ENCODE assay signal across 19 cellular contexts in genomic region chr17:21460358-21460757, GRCh38.
DNase-seq lines count a peak whose midpoint lies in the region; ATAC-seq, FAIRE-seq and TF ChIP-seq lines count a peak whose summit lies in the region.
"Had no signal": no experiment of that assay in that cellular context is flagged by ENCODE, and none has a peak within 500 bp of the region (broad histone marks: within the 10 kb centered on the region; RNA-seq: fewer than 3 reads in every experiment).

No MANE protein-coding gene starts in this region.

- H3K4me3 ChIP-seq in liver (ENCODE audit: low read depth in 1 of 3, low read length in 3 of 3) (no peak overlapping the region), right lobe of liver (no peak overlapping the region), choroid plexus epithelial cell (ENCODE audit: low read depth, low read length) (no peak overlapping the region), kidney (ENCODE audit: low read length in 2 of 2) (no peak overlapping the region), body of pancreas (no peak overlapping the region), Caco-2 (ENCODE audit: low read depth, low read length) (no peak overlapping the region)
- H3K4me3 ChIP-seq: coronary artery, thoracic aorta had no signal

- H3K4me3 Mint-ChIP-seq in Caco-2 (ENCODE audit: unreplicated experiment), result no peak overlapping the region
- H3K4me3 Mint-ChIP-seq: CD4-positive, CD25-positive, alpha-beta regulatory T cell; natural killer cell had no signal

- H3K9me3 ChIP-seq in liver (ENCODE audit: control insufficient read depth in 4 of 4, low read length in 3 of 4) (no peaks in the 10 kb centered on the region), right lobe of liver (no peaks in the 10 kb centered on the region), kidney (ENCODE audit: control insufficient read depth in 1 of 2, low read length in 2 of 2) (no peaks in the 10 kb centered on the region), body of pancreas (no peaks in the 10 kb centered on the region), Caco-2 (no peaks in the 10 kb centered on the region)
- H3K9me3 ChIP-seq: thoracic aorta had no signal

- POLR2A ChIA-PET in Caco-2 (lab: Charles Lee), result no interaction called here

- no peaks in the 10 kb centered on the region for H3K36me3 ChIP-seq in liver (ENCODE audit: control insufficient read depth in 4 of 4, insufficient read depth in 3 of 4, low read depth in 1 of 4, low read length in 3 of 4)
- H3K36me3 ChIP-seq in right lobe of liver, result no peaks in the 10 kb centered on the region
- H3K36me3 ChIP-seq in kidney (ENCODE audit: control insufficient read depth in 1 of 2, insufficient read depth in 2 of 2, low read length in 2 of 2), result no peaks in the 10 kb centered on the region
- H3K36me3 ChIP-seq in body of pancreas (replicated peaks in 1 of 2; ENCODE audit: insufficient read depth in 1 of 2, low read depth in 2 of 2), result no peaks in the 10 kb centered on the region
- H3K36me3 ChIP-seq in Caco-2 (ENCODE audit: control insufficient read depth, insufficient read depth, low read length), result no peaks in the 10 kb centered on the region
- H3K36me3 ChIP-seq: thoracic aorta had no signal

- H3K27ac Mint-ChIP-seq in Caco-2 (ENCODE audit: unreplicated experiment), result no peak overlapping the region
- H3K27ac Mint-ChIP-seq: CD4-positive, CD25-positive, alpha-beta regulatory T cell; natural killer cell had no signal

- WGBS in liver, result 55% methylated on average over 6 of the region's 6 CpGs
- 40% methylated on average over 6 of the region's 6 CpGs for WGBS in right lobe of liver (ENCODE audit: insufficient coverage, low coverage, low lambda C conversion rate, missing lambda C conversion rate)
- 37 to 39% methylated on average over 6 of the region's 6 CpGs for WGBS in body of pancreas, 2 donors

- H3K9ac ChIP-seq in liver (ENCODE audit: low read depth in 1 of 2, low read length in 2 of 2), result no peak overlapping the region
- H3K9ac ChIP-seq in kidney (ENCODE audit: low read length in 2 of 2), result no peak overlapping the region

- TF ChIP-seq RAD21 in liver (IDR thresholded peaks at IDR 0.05), result no peak

- no peaks in the 10 kb centered on the region for H3K9me3 Mint-ChIP-seq in Caco-2 (ENCODE audit: unreplicated experiment)
- H3K9me3 Mint-ChIP-seq: natural killer cell had no signal

- FAIRE-seq in kidney (lab: Jason Lieb, UNC), result peak; percentile 25
- FAIRE-seq: A204.1 had no signal

- H3K4me1 ChIP-seq in liver (ENCODE audit: control insufficient read depth in 4 of 4, insufficient read depth in 4 of 4, low read length in 3 of 4) (peaks cover 0 to 6% (median 0%) of the 10 kb centered on the region in 4 donors), right lobe of liver (no peaks in the 10 kb centered on the region), kidney (ENCODE audit: control insufficient read depth in 1 of 2, insufficient read depth in 1 of 2, low read depth in 1 of 2, low read length in 2 of 2) (peaks cover 0 to 5% of the 10 kb centered on the region in 2 donors), body of pancreas (no peaks in the 10 kb centered on the region), Caco-2 (no peaks in the 10 kb centered on the region)

- DNase-seq in right lobe of liver, result no peak
- DNase-seq in choroid plexus epithelial cell (ENCODE audit: low read depth), result peak; percentile 99
- no peak for DNase-seq in kidney
- DNase-seq in body of pancreas, result no peak
- DNase-seq in NCI-H2107 treated with DMSO at 0.1 percent for 48 hours (lab: John Stamatoyannopoulos, UW; ENCODE audit: unreplicated experiment), result no peak
- no peak for DNase-seq in left colon
- DNase-seq in Caco-2, result no peak
- DNase-seq: activated CD4-positive, alpha-beta T cell treated with anti-CD3 and anti-CD28 coated beads, Interleukin-2, amount 50 U/mL, for 4 hours; activated naive CD4-positive, alpha-beta T cell; activated T-cell treated with anti-CD3 and anti-CD28 coated beads for 4 hours; anterior cingulate cortex; CD4-positive, CD25-positive, alpha-beta regulatory T cell; natural killer cell; posterior cingulate gyrus; SW 1271 had no signal

- TF ChIP-seq POLR2A in right lobe of liver (IDR thresholded peaks at IDR 0.05), result no peak
- no peak for TF ChIP-seq POLR2A in body of pancreas (IDR thresholded peaks at IDR 0.05)

- H3K27me3 Mint-ChIP-seq in Caco-2 (ENCODE audit: insufficient read depth, unreplicated experiment), result peaks cover 18% of the 10 kb centered on the region
- H3K27me3 Mint-ChIP-seq: CD4-positive, CD25-positive, alpha-beta regulatory T cell had no signal

- intact Hi-C loops in right lobe of liver (cut with DNase I), result no loop called here
- intact Hi-C loops in kidney (cut with DNase I), result no loop called here
- intact Hi-C loops in body of pancreas (cut with DNase I), result no loop called here
- intact Hi-C loops in left colon (cut with DNase I, micrococcal nuclease), result no loop called here
- intact Hi-C loops in Caco-2 (cut with micrococcal nuclease; ENCODE audit: unreplicated experiment), result no loop called here

- H3K27me3 ChIP-seq in liver (ENCODE audit: control insufficient read depth in 4 of 4, insufficient read depth in 4 of 4, low read length in 3 of 4) (no peaks in the 10 kb centered on the region), right lobe of liver (no peaks in the 10 kb centered on the region), body of pancreas (peaks cover 0 to 3% of the 10 kb centered on the region in 2 donors), Caco-2 (replicated peaks; ENCODE audit: control insufficient read depth, insufficient read depth, low read length) (no peaks in the 10 kb centered on the region)

- CTCF ChIA-PET in Caco-2 (lab: Charles Lee), result no interaction called here

- ATAC-seq in right lobe of liver (no peak), body of pancreas (no peak), left colon (no peak)
- ATAC-seq: natural killer cell had no signal

- TF ChIP-seq CTCF in liver (IDR thresholded peaks at IDR 0.05; ENCODE audit: low read depth, low read length, missing input control), result no peak
- TF ChIP-seq CTCF in right lobe of liver (IDR thresholded peaks at IDR 0.05), result no peak
- TF ChIP-seq CTCF in choroid plexus epithelial cell (conservative IDR thresholded peaks at IDR 0.05; ENCODE audit: low read depth, low read length), result no peak
- TF ChIP-seq CTCF in kidney (IDR thresholded peaks at IDR 0.05; ENCODE audit: borderline replicate concordance, extremely low read depth, insufficient read depth), result no peak
- no peak for TF ChIP-seq CTCF in body of pancreas (IDR thresholded peaks at IDR 0.05)
- TF ChIP-seq CTCF in Caco-2 (IDR thresholded peaks at IDR 0.05; ENCODE audit: insufficient read depth in 1 of 2, low read depth in 1 of 2, low read length in 1 of 2, severe bottlenecking in 1 of 2, unreplicated experiment in 1 of 2), result no peak

- H3K27ac ChIP-seq in liver (ENCODE audit: low read depth in 1 of 2, low read length in 2 of 2), result no peak overlapping the region
- no peak overlapping the region for H3K27ac ChIP-seq in right lobe of liver
- H3K27ac ChIP-seq in kidney (ENCODE audit: low read depth in 2 of 2, low read length in 2 of 2), result no peak overlapping the region
- no peak overlapping the region for H3K27ac ChIP-seq in body of pancreas
- H3K27ac ChIP-seq: thoracic aorta had no signal

- H3K36me3 Mint-ChIP-seq in Caco-2 (ENCODE audit: insufficient read depth, unreplicated experiment), result no peaks in the 10 kb centered on the region
- H3K36me3 Mint-ChIP-seq: CD4-positive, CD25-positive, alpha-beta regulatory T cell; natural killer cell had no signal

- peaks cover 7% of the 10 kb centered on the region for H3K4me1 Mint-ChIP-seq in Caco-2 (ENCODE audit: low read depth, unreplicated experiment)

- BruUV-seq in Caco-2 (replicated peaks; lab: Mats Ljungman, UMichigan), result no TSS peak

TF ChIP-seq in liver, 16 proteins besides CTCF, POLR2A, EP300 and RAD21:
- TF ChIP-seq ATF3 (IDR thresholded peaks at IDR 0.05), result no peak
- TF ChIP-seq HNF4A (conservative IDR thresholded peaks at IDR 0.05), result no peak
- TF ChIP-seq FOXA2 (IDR thresholded peaks at IDR 0.05), result no peak
- TF ChIP-seq NR2F2 (IDR thresholded peaks at IDR 0.05), result peak; percentile 89
- TF ChIP-seq RXRA (IDR thresholded peaks at IDR 0.05), result no peak
- TF ChIP-seq EGR1 (IDR thresholded peaks at IDR 0.05; ENCODE audit: low read depth in 2 of 2), result no peak
- no peak for TF ChIP-seq FOXA1 (IDR thresholded peaks at IDR 0.05)
- no peak for TF ChIP-seq MAX (IDR thresholded peaks at IDR 0.05)
- TF ChIP-seq TAF1 (conservative IDR thresholded peaks at IDR 0.05), result no peak
- peak; percentile 26 for TF ChIP-seq YY1 (IDR thresholded peaks at IDR 0.05)
- TF ChIP-seq GABPA (IDR thresholded peaks at IDR 0.05 in 1 of 2, conservative IDR thresholded peaks at IDR 0.05 in 1 of 2), result no peak
